In genomic region chr7:104206841-104207240, GRCh38 we compare ENCODE assay signal across 8 cellular contexts. TPM values are rescaled to one million over a fixed set of nuclear protein-coding genes. Genes with fewer than 3 reads are reported as not detected.
DNase-seq lines count a peak whose midpoint lies in the region; ATAC-seq and TF ChIP-seq lines count a peak whose summit lies in the region.

No MANE protein-coding gene starts in this region.

- H3K36me3 ChIP-seq in left ventricle myocardium inferior (peaks cover 22% of the 10 kb centered on the region), adrenal gland (replicated peaks in 1 of 2) (peaks cover 0 to 9% of the 10 kb centered on the region in 2 donors), lung (ENCODE audit: control insufficient read depth in 2 of 2, insufficient read depth in 2 of 2, low read length in 2 of 2) (peaks cover 0 to 9% of the 10 kb centered on the region in 2 donors), aorta (ENCODE audit: control insufficient read depth in 1 of 2, insufficient read depth in 2 of 2, low read length in 1 of 2) (peaks cover 0 to 4% of the 10 kb centered on the region in 2 donors)

- TF ChIP-seq CTCF in left ventricle myocardium inferior (IDR thresholded peaks at IDR 0.05; ENCODE audit: borderline replicate concordance) (no peak), adrenal gland (IDR thresholded peaks at IDR 0.05) (no peak), lung (IDR thresholded peaks at IDR 0.05; ENCODE audit: control extremely low read depth, extremely low read depth) (no peak)

- DNase-seq in left ventricle myocardium inferior (no peak), left ventricle myocardium superior (no peak), adrenal gland (no peak), lung (ENCODE audit: low spot score) (no peak), aorta (no peak), epidermal melanocyte (ENCODE audit: insufficient read length, low spot score) (no peak)
- DNase-seq in stimulated activated CD4-positive, alpha-beta T cell treated with anti-CD3 and anti-CD28 coated beads, Interleukin-1b, Interleukin-23, amount 100 ng/mL, for 48 hours = no peak

- ATAC-seq in left ventricle myocardium superior (no peak), lung (ENCODE audit: insufficient read depth, low FRiP score) (no peak), aorta (ENCODE audit: low FRiP score) (no peak), HG03520 (IDR thresholded peaks at IDR 0.05; ENCODE audit: unreplicated experiment) (no peak)

- intact Hi-C loops in left ventricle myocardium inferior (cut with micrococcal nuclease) (no loop called here), left ventricle myocardium superior (cut with micrococcal nuclease) (no loop called here), adrenal gland (cut with DNase I) (no loop called here), aorta (cut with DNase I) (no loop called here)

- WGBS in adrenal gland, 4 donors = 22 to 37% (median 33%) methylated on average over 6 of the region's 6 CpGs
- WGBS in lung, 2 donors = 34 to 36% methylated on average over 6 of the region's 6 CpGs
- WGBS in aorta, 2 donors = 39% methylated on average over 6 of the region's 6 CpGs

- H3K27me3 ChIP-seq in left ventricle myocardium inferior (ENCODE audit: low read depth) (no peaks in the 10 kb centered on the region), adrenal gland (no peaks in the 10 kb centered on the region), lung (ENCODE audit: control insufficient read depth, insufficient read depth) (no peaks in the 10 kb centered on the region), aorta (ENCODE audit: control insufficient read depth in 1 of 2, insufficient read depth in 2 of 2, low read length in 1 of 2) (no peaks in the 10 kb centered on the region)

- H3K9me3 ChIP-seq in left ventricle myocardium inferior (replicated peaks) (no peaks in the 10 kb centered on the region), adrenal gland (replicated peaks in 1 of 3) (no peaks in the 10 kb centered on the region), lung (ENCODE audit: control insufficient read depth in 2 of 2, insufficient read depth in 1 of 2, low read length in 1 of 2) (peaks cover 0 to 3% of the 10 kb centered on the region in 2 donors), aorta (ENCODE audit: control insufficient read depth, low read length) (no peaks in the 10 kb centered on the region)

- H3K27ac ChIP-seq in left ventricle myocardium inferior (replicated peaks) (no peak overlapping the region), adrenal gland (no peak overlapping the region), lung (ENCODE audit: low read depth in 1 of 2, low read length in 1 of 2) (no peak overlapping the region), aorta (ENCODE audit: low read depth in 1 of 2, low read length in 2 of 2) (no peak overlapping the region)

- H3K4me3 ChIP-seq in left ventricle myocardium inferior (peak overlapping the region; percentile 95), adrenal gland (peak overlapping the region; percentile 47 to 99 (median 84)), lung (peak overlapping the region; percentile 86), aorta (ENCODE audit: low read length in 2 of 2) (peak overlapping the region; percentile 66 to 94)

- H3K4me1 ChIP-seq in left ventricle myocardium inferior = peaks cover 37% of the 10 kb centered on the region
- H3K4me1 ChIP-seq in adrenal gland (replicated peaks in 1 of 2) = peaks cover 11 to 35% of the 10 kb centered on the region in 2 donors
- peaks cover 2 to 6% of the 10 kb centered on the region in 2 donors for H3K4me1 ChIP-seq in lung (ENCODE audit: control insufficient read depth in 2 of 2, insufficient read depth in 2 of 2, low read length in 2 of 2)
- H3K4me1 ChIP-seq in aorta (ENCODE audit: control insufficient read depth in 1 of 2, insufficient read depth in 2 of 2, low read length in 2 of 2) = no peaks in the 10 kb centered on the region

- no peak for TF ChIP-seq POLR2A in adrenal gland (IDR thresholded peaks at IDR 0.05)

RNA-seq across cellular contexts. Expression of gene ORC5, which starts 1.0 kb away (rescaled TPM):
- total RNA-seq in left ventricle myocardium inferior (8.5 TPM), left ventricle myocardium superior (7.7 TPM), adrenal gland (10 to 100 TPM in 7 of 8 donors, 1 to 10 TPM in 1; 6.6 to 97.7 (median 18.6) TPM), lung (10 to 100 TPM; 18.3 to 53.6 TPM), aorta (10 to 100 TPM; 13.0 to 21.8 TPM)
- polyA plus RNA-seq in adrenal gland (10 to 100 TPM in 1 of 3 donors, 1 to 10 TPM in 2; 4.5 to 32.3 (median 5.2) TPM), lung (1 to 10 TPM; 6.5 to 9.5 TPM), aorta (1 to 10 TPM; 7.9 to 8.3 TPM)
